In genomic region chr9:33473643-33474352, GRCh38 we compare ENCODE assay signal across 8 cellular contexts. TPM values are rescaled to one million over a fixed set of nuclear protein-coding genes. Genes with fewer than 3 reads are reported as not detected.
A peak's percentile ranks its signal among the peaks of the same experiment; 100 is the strongest.
DNase-seq lines count a peak whose midpoint lies in the region; ATAC-seq, FAIRE-seq and TF ChIP-seq lines count a peak whose summit lies in the region.

NOL6 (minus strand) TSS chr9:33473924; CDS start chr9:33473842, 82 bp downstream.

- H3K4me1 ChIP-seq in ascending aorta (peaks cover 8 to 10% of the 10 kb centered on the region in 2 donors), right atrium auricular region (peaks cover 0 to 22% of the 10 kb centered on the region in 2 donors), psoas muscle (peaks cover 16% of the 10 kb centered on the region)

- H3K4me3 ChIP-seq in ascending aorta: peak within 1 kb of the TSS; percentile 74 to 98
- peak within 1 kb of the TSS; percentile 72 to 74 for H3K4me3 ChIP-seq in right atrium auricular region
- H3K4me3 ChIP-seq in psoas muscle: peak within 1 kb of the TSS; percentile 97

- no peaks in the 10 kb centered on the region for H3K9me3 Mint-ChIP-seq in T-helper 2 cell treated with Interferon-gamma antibody and Interleukin-4, amounts not matched to agents 5 μg/mL and 100 μg/mL, for 36 hours

- H3K27ac ChIP-seq in ascending aorta (peak within 1 kb of the TSS; percentile 61 to 64), right atrium auricular region (peak within 1 kb of the TSS; percentile 70 to 85), psoas muscle (peak within 1 kb of the TSS; percentile 78)

- peaks cover 20% of the 10 kb centered on the region for H3K36me3 Mint-ChIP-seq in T-helper 2 cell treated with Interferon-gamma antibody and Interleukin-4, amounts not matched to agents 5 μg/mL and 100 μg/mL, for 36 hours (ENCODE audit: low read depth)

- peak within 1 kb of the TSS; percentile 91 for H3K27ac Mint-ChIP-seq in T-helper 2 cell treated with Interferon-gamma antibody and Interleukin-4, amounts not matched to agents 5 μg/mL and 100 μg/mL, for 36 hours

- peaks cover 15% of the 10 kb centered on the region for H3K4me1 Mint-ChIP-seq in T-helper 2 cell treated with Interferon-gamma antibody and Interleukin-4, amounts not matched to agents 5 μg/mL and 100 μg/mL, for 36 hours (ENCODE audit: low read depth)

- H3K9me3 ChIP-seq in ascending aorta (no peaks in the 10 kb centered on the region), right atrium auricular region (no peaks in the 10 kb centered on the region), psoas muscle (no peaks in the 10 kb centered on the region)

- ATAC-seq in GM18502 (IDR thresholded peaks at IDR 0.05; ENCODE audit: poor library complexity, unreplicated experiment) (peak; percentile 100), HG02970 (IDR thresholded peaks at IDR 0.05; ENCODE audit: low FRiP score, unreplicated experiment) (peak; percentile 99), psoas muscle (peak; percentile 99 to 100 (median 100))

- DNase-seq in NCI-H1930 (lab: John Stamatoyannopoulos, UW): peak; percentile 99
- peak; percentile 97 for DNase-seq in T-helper 2 cell treated with Interferon-gamma antibody and Interleukin-4, amounts not matched to agents 5 μg/mL and 100 μg/mL, for 36 hours (ENCODE audit: low spot score)
- DNase-seq in ascending aorta (ENCODE audit: low spot score in 2 of 2): peak; percentile 96 to 99
- peak; percentile 98 for DNase-seq in right atrium auricular region (ENCODE audit: low spot score)
- DNase-seq in psoas muscle: peak; percentile 98
- peak; percentile 98 for DNase-seq in urothelium cell line (ENCODE audit: low spot score)

- TF ChIP-seq CTCF in ascending aorta (IDR thresholded peaks at IDR 0.05) (no peak), right atrium auricular region (IDR thresholded peaks at IDR 0.05) (peak in 1 of 2 donors; percentile 19), psoas muscle (IDR thresholded peaks at IDR 0.05) (no peak)

- no peaks in the 10 kb centered on the region for H3K27me3 ChIP-seq in ascending aorta
- no peaks in the 10 kb centered on the region for H3K27me3 ChIP-seq in right atrium auricular region
- H3K27me3 ChIP-seq in psoas muscle (ENCODE audit: insufficient read depth in 3 of 3, low read length in 2 of 3): no peaks in the 10 kb centered on the region

- no peaks in the 10 kb centered on the region for H3K27me3 Mint-ChIP-seq in T-helper 2 cell treated with Interferon-gamma antibody and Interleukin-4, amounts not matched to agents 5 μg/mL and 100 μg/mL, for 36 hours (ENCODE audit: low read depth)

- intact Hi-C loops in ascending aorta (cut with DNase I): loop anchor here (5.0 kb wide), 1 partner anchor 181 kb away; the partner anchor contains the start of gene NFX1
- intact Hi-C loops in psoas muscle (cut with DNase I): loop anchor here in 1 of 2 donors (5.0 kb wide), 1 partner anchor 181 kb away; the partner anchor contains the start of gene NFX1

- WGBS in psoas muscle, 3 donors: 0 to 1% (median 1%) methylated on average over 32 of the region's 32 CpGs

- peaks cover 29 to 30% of the 10 kb centered on the region in 2 donors for H3K36me3 ChIP-seq in ascending aorta
- H3K36me3 ChIP-seq in right atrium auricular region: peaks cover 28% of the 10 kb centered on the region
- peaks cover 10 to 38% of the 10 kb centered on the region in 2 donors for H3K36me3 ChIP-seq in psoas muscle (ENCODE audit: insufficient read depth in 1 of 2, low read depth in 1 of 2)

- peak within 1 kb of the TSS; percentile 94 for H3K4me3 Mint-ChIP-seq in T-helper 2 cell treated with Interferon-gamma antibody and Interleukin-4, amounts not matched to agents 5 μg/mL and 100 μg/mL, for 36 hours

- peak; percentile 37 for FAIRE-seq in urothelium cell line (lab: Jason Lieb, UNC)

RNA-seq across cellular contexts. Expression of gene NOL6, which starts in this region (rescaled TPM):
- 28.6 TPM for total RNA-seq in ascending aorta
- total RNA-seq in right atrium auricular region: 10 to 100 TPM; 12.5 to 16.1 TPM
- 10 to 100 TPM; 18.8 to 39.9 (median 33.1) TPM for total RNA-seq in psoas muscle
- 10 to 100 TPM; 24.6 to 37.2 (median 34.3) TPM for polyA plus RNA-seq in psoas muscle

Comparison
In these comparisons a context has a peak if more than half of its experiments do, and no peak if none do; other contexts are left out.
1. Peak in every context shown above with its lines: DNase-seq, ATAC-seq, H3K4me3 ChIP-seq and H3K27ac ChIP-seq.